8 cellular contexts compared by ENCODE assay signal in the genomic region with DNA sequence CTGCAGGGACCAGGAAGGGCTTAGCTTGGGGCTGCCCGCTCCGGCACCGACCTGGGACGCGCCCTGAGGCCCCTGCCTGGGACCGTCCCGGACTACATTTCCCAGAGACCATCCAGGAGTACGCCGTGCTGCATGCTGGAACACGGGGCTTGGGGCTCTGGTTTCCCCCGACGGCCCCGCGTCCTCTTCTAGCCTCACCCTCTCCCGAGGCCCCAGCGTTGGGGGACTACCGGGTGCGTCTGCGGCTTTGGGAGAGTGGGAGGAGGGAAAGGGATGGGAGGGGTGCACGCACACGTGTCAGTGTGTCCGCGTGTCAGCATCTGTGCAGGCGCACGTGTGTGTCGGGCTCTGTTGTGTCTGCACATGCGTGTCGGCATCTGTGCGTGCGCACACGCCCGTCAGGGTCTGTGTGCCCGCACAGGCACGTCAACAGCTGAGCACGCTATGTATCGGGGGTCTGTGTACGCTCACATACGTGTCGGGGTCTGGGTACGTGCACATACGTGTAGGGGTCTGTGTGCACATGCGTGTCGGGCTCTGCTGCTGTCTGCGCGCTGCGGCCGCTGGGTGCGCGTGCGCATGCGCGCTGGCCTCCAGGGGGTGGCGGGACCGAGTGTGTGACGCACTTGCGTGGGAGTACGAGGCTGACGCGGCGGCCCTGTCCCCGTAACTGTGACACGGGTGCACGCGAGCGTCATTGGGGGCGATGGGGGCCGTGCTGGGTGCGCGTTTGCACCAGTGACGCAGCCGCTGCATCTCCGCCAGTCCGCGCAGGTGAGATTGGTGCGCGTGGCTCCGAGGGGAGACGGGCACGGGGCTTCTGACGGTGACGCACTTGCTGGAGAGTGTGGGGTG. TPM values are rescaled to one million over a fixed set of nuclear protein-coding genes. Genes with fewer than 3 reads are reported as not detected.
A peak's percentile ranks its signal among the peaks of the same experiment; 100 is the strongest.
DNase-seq lines count a peak whose midpoint lies in the region; ATAC-seq and TF ChIP-seq lines count a peak whose summit lies in the region.

Gene ZNF331, plus strand, starts transcription at position 623 of the 855 bp plus-strand sequence. CDS start 31,232 bp downstream, outside the sequence.

- peaks cover 12% of the 10 kb centered on the region for H3K4me1 ChIP-seq in adipocyte (ENCODE audit: control insufficient read depth, insufficient read depth, low read length)
- H3K4me1 ChIP-seq in psoas muscle, result no peaks in the 10 kb centered on the region
- no peaks in the 10 kb centered on the region for H3K4me1 ChIP-seq in urinary bladder (ENCODE audit: insufficient read depth)

- whole genome bisulfite sequencing in psoas muscle, 3 donors, result 46 to 58% (median 51%) methylated on average over 81 of the region's 81 CpGs
- 55% methylated on average over 81 of the region's 81 CpGs for WGBS in urinary bladder

- peak; percentile 26 for TF ChIP-seq CTCF in AG09319 (IDR thresholded peaks at IDR 0.05; ENCODE audit: low read depth, low read length)
- peak; percentile 42 for TF ChIP-seq CTCF in psoas muscle (IDR thresholded peaks at IDR 0.05)

- H3K9me3 ChIP-seq in SK-N-MC (ENCODE audit: low read depth, low read length), result no peaks in the 10 kb centered on the region
- no peaks in the 10 kb centered on the region for H3K9me3 ChIP-seq in adipocyte (ENCODE audit: control insufficient read depth, low read length)
- H3K9me3 ChIP-seq in psoas muscle, result no peaks in the 10 kb centered on the region

- peaks cover 18% of the 10 kb centered on the region; the same call in 1 of the 2 replicates for H3K36me3 ChIP-seq in SK-N-MC (ENCODE audit: insufficient read depth, low read length)
- H3K36me3 ChIP-seq in adipocyte (ENCODE audit: control insufficient read depth, insufficient read depth, low read length, severe bottlenecking), result peaks cover 16% of the 10 kb centered on the region
- peaks cover 0 to 20% of the 10 kb centered on the region in 2 donors for H3K36me3 ChIP-seq in psoas muscle (ENCODE audit: insufficient read depth in 1 of 2, low read depth in 1 of 2)
- no peaks in the 10 kb centered on the region for H3K36me3 ChIP-seq in urinary bladder (ENCODE audit: insufficient read depth)

- peak; percentile 56 for ATAC-seq in GM19025 (IDR thresholded peaks at IDR 0.05; ENCODE audit: low read depth, unreplicated experiment)
- peak; percentile 68 for ATAC-seq in HG03439 (IDR thresholded peaks at IDR 0.05; ENCODE audit: unreplicated experiment)
- peak; percentile 96 for ATAC-seq in left ventricle myocardium superior
- ATAC-seq in psoas muscle, result peak; percentile 92 to 98 (median 95)

- peak within 1 kb of the TSS; percentile 81 for H3K4me3 ChIP-seq in SK-N-MC
- H3K4me3 ChIP-seq in adipocyte (ENCODE audit: low read length), result peak within 1 kb of the TSS; percentile 82
- peak within 1 kb of the TSS; percentile 70 for H3K4me3 ChIP-seq in psoas muscle
- H3K4me3 ChIP-seq in urinary bladder (ENCODE audit: low read depth, low read length), result peak within 1 kb of the TSS; percentile 47

- H3K27ac ChIP-seq in SK-N-MC (peak within 1 kb of the TSS; percentile 25; the same call in 1 of the 2 replicates), psoas muscle (peak within 1 kb of the TSS; percentile 81), urinary bladder (ENCODE audit: low read depth) (peak within 1 kb of the TSS; percentile 33)

- H3K27me3 ChIP-seq in adipocyte (replicated peaks; ENCODE audit: control insufficient read depth, insufficient read depth, low read length) (no peaks in the 10 kb centered on the region), psoas muscle (ENCODE audit: insufficient read depth in 3 of 3, low read length in 2 of 3) (no peaks in the 10 kb centered on the region)

- intact Hi-C loops in left ventricle myocardium superior (cut with micrococcal nuclease), result no loop called here
- intact Hi-C loops in psoas muscle (cut with DNase I), result no loop called here

- H3K9ac ChIP-seq in SK-N-MC (ENCODE audit: insufficient read length) (peak within 1 kb of the TSS; percentile 71), adipocyte (ENCODE audit: low read length) (peak within 1 kb of the TSS; percentile 87)

- DNase-seq in AG09319 (ENCODE audit: extremely low read depth, low read depth), result peak; percentile 34
- no peak for DNase-seq in SK-N-MC (ENCODE audit: low read depth, low spot score)
- DNase-seq in adipocyte (ENCODE audit: low read depth), result peak; percentile 81
- DNase-seq in left ventricle myocardium superior, result peak; percentile 89
- peak; percentile 84 to 93 for DNase-seq in psoas muscle

RNA-seq across cellular contexts. Expression of gene ZNF331, which starts in this region (rescaled TPM):
- total RNA-seq in left ventricle myocardium superior, result 10.7 TPM
- 10 to 100 TPM in 1 of 4 donors, 1 to 10 TPM in 3; 4.8 to 10.3 (median 8.8) TPM for total RNA-seq in psoas muscle
- polyA plus RNA-seq in psoas muscle, result 10 to 100 TPM in 1 of 3 donors, 1 to 10 TPM in 2; 3.8 to 29.0 (median 8.7) TPM
- total RNA-seq in urinary bladder, result 24.7 TPM
- polyA plus RNA-seq in urinary bladder, result 19.1 TPM

Comparison
In these comparisons a context has a peak if more than half of its experiments do, and no peak if none do; other contexts are left out.
1. H3K27ac ChIP-seq: peak in every context shown above with its lines; median percentile 81 in psoas muscle; 33 in urinary bladder; 25 in SK-N-MC.